Comparison of ENCODE assay signal across 10 cellular contexts in the genomic region with DNA sequence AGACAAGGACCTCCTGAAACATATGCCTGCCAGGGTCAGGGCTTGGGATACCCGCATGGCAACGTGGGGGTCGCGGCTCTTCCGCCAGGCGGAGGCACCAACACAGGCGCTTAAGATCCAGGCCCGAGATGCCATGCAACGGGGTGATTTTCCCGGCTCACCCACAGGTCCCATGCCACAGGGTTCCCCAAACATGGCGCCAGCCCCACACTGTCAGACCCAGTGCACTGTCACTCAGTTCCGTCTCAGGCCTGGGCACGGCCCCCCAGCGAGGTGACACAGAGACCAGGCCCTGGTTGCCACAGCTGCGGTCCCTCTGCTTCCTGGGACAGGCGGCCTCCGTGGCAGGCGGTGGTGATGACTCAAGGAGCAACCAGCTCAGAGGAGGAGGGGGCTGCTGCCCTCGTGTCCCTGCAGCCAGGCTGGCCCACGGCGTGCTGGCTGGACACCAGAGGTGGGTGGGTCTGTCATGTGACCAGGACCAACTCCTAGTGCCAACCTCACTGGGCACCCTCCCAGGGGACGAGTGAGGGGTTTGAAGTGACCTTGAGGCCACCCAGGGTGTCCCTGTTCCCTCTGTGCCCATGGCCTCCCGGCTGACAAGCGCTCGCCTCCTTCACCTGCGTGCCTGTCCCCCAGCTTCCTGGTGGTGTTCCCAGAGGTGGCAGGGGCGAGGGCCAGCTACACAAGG. TPM values are rescaled to one million over a fixed set of nuclear protein-coding genes. Genes with fewer than 3 reads are reported as not detected.
A peak's percentile ranks its signal among the peaks of the same experiment; 100 is the strongest.
DNase-seq lines count a peak whose midpoint lies in the region; ATAC-seq, FAIRE-seq and TF ChIP-seq lines count a peak whose summit lies in the region.
"Had no signal": no experiment of that assay in that cellular context is flagged by ENCODE, and none has a peak within 500 bp of the region (broad histone marks: within the 10 kb centered on the region; RNA-seq: fewer than 3 reads in every experiment).

No MANE protein-coding gene starts in this region.

- WGBS in transverse colon (ENCODE audit: low coverage in 1 of 2), 2 donors: 77% methylated on average over 19 of the region's 27 CpGs; no CpG with 5 or more reads in 1 of the 2 donors

- peak; percentile 37 for DNase-seq in activated T-cell treated with anti-CD3 and anti-CD28 coated beads, Interleukin-2, amount 50 U/mL, for 1 hour
- DNase-seq in activated T-cell treated with anti-CD3 and anti-CD28 coated beads for 4 hours: no peak
- DNase-seq in RCC 7860 (ENCODE audit: low spot score): peak; percentile 68
- peak; percentile 50 for DNase-seq in left ventricle myocardium superior
- peak; percentile 16 for DNase-seq in stimulated activated naive CD8-positive, alpha-beta T cell treated with anti-CD3 and anti-CD28 coated beads, Interleukin-15, Interleukin-2, amounts not matched to agents 100 U/mL and 50 U/mL, for 24 hours
- no peak for DNase-seq in stimulated activated naive CD4-positive, alpha-beta T cell treated with Interleukin-2 at 50 U/mL for 16 hours (lab: John Stamatoyannopoulos, UW)
- no peak for DNase-seq in transverse colon
- no peak for DNase-seq in stimulated activated naive CD4-positive, alpha-beta T cell (lab: John Stamatoyannopoulos, UW)
- DNase-seq: NCI-H1436 treated with DMSO at 0.1 percent for 48 hours had no signal

- no peaks in the 10 kb centered on the region for H3K9me3 ChIP-seq in transverse colon

- no peak for FAIRE-seq in RCC 7860 (lab: Jason Lieb, UNC)

- H3K36me3 ChIP-seq in transverse colon: no peaks in the 10 kb centered on the region

- no peak overlapping the region for H3K4me3 ChIP-seq in transverse colon

- no peak overlapping the region for H3K27ac ChIP-seq in transverse colon

- peak; percentile 36 for ATAC-seq in left ventricle myocardium superior
- no peak for ATAC-seq in stimulated activated naive CD8-positive, alpha-beta T cell treated with anti-CD3 and anti-CD28 coated beads, Interleukin-15, Interleukin-2, amounts not matched to agents 100 U/mL and 50 U/mL, for 24 hours

- no peak for TF ChIP-seq EP300 in transverse colon (IDR thresholded peaks at IDR 0.05; ENCODE audit: low read depth)

- peaks cover 7% of the 10 kb centered on the region for H3K27me3 ChIP-seq in transverse colon

- TF ChIP-seq POLR2A in transverse colon (IDR thresholded peaks at IDR 0.05): no peak

- in situ Hi-C loops in transverse colon (cut with MboI; ENCODE audit: low pct_ligation_motif_present in 1 of 4, low pct_unique_long_range_greater_than_20kb in 1 of 4, low sequenced_read_pairs in 3 of 4): no loop called here

- no peak for TF ChIP-seq CTCF in transverse colon (IDR thresholded peaks at IDR 0.05)

- peaks cover 0 to 2% (median 1%) of the 10 kb centered on the region in 4 donors for H3K4me1 ChIP-seq in transverse colon

- intact Hi-C loops in left ventricle myocardium superior (cut with micrococcal nuclease) (no loop called here), transverse colon (cut with DNase I; ENCODE audit: low total_unique reads) (no loop called here)

RNA-seq across cellular contexts. Expression of gene PDCD1, which starts 4.9 kb away (rescaled TPM):
- total RNA-seq in left ventricle myocardium superior (1.4 TPM), transverse colon (under 1 TPM in 2 of 4 donors, not detected in 2; 0.55 to 0.64 TPM)
- total RNA-seq: glomerular endothelial cell had no signal

RNA-seq across cellular contexts. Expression of gene RTP5, which starts 15.7 kb away (rescaled TPM):
- not detected for total RNA-seq in left ventricle myocardium superior
- under 1 TPM in 1 of 4 donors, not detected in 3; 0.16 TPM for total RNA-seq in transverse colon
- total RNA-seq: glomerular endothelial cell had no signal

RNA-seq across cellular contexts. Expression of gene NEU4, which starts 44.8 kb away (rescaled TPM):
- total RNA-seq in left ventricle myocardium superior (0.52 TPM), transverse colon (100 to 1,000 TPM in 2 of 4 donors, 10 to 100 TPM in 2; 58.1 to 195 (median 93.9) TPM)

Comparison
In these comparisons a context has a peak if more than half of its experiments do, and no peak if none do; other contexts are left out.
1. DNase-seq: peak in activated T-cell treated with anti-CD3 and anti-CD28 coated beads, Interleukin-2, amount 50 U/mL, for 1 hour (single experiment), RCC 7860 (single experiment), left ventricle myocardium superior (single experiment) and stimulated activated naive CD8-positive, alpha-beta T cell treated with anti-CD3 and anti-CD28 coated beads, Interleukin-15, Interleukin-2, amounts not matched to agents 100 U/mL and 50 U/mL, for 24 hours (single experiment); none in activated T-cell treated with anti-CD3 and anti-CD28 coated beads for 4 hours (single experiment), stimulated activated naive CD4-positive, alpha-beta T cell treated with Interleukin-2 at 50 U/mL for 16 hours (single experiment), transverse colon (single experiment) and stimulated activated naive CD4-positive, alpha-beta T cell (0 of 6).
2. RNA of gene NEU4, which starts 44.8 kb away (total RNA-seq): 58.1 to 195 TPM in transverse colon; 0.52 TPM in left ventricle myocardium superior (single experiment); every median in the first group is over 10 times any median in the second.